Comparison of ENCODE assay signal across 9 cellular contexts in the genomic region with DNA sequence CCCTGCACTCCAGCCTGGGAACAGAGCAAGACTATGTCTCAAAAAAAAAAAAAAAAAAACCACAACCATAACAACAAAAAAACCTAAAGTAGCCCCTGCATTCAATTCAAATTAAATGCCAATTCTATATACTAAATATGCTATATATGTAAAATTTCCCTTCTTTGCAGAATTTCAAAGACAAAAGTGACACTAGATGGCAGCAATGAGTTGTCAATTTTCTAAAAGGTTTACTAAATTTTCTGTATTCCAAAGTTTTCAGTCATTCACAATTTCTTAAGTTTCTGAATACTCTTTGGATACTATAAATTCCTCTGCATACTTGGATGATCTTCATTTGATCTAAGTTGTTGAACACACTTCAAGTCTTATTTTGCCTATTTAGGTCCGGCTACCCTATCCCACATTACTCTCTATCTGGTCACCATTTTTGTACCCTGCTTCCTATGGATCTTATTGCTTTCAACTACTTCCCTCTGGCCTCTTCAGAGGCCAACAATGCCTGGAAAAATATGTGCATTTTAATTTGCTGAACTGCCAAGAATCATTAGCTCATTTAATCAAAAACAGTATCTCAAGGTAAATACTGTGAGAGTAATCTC. TPM values are rescaled to one million over a fixed set of nuclear protein-coding genes. Genes with fewer than 3 reads are reported as not detected.
DNase-seq lines count a peak whose midpoint lies in the region; ATAC-seq and TF ChIP-seq lines count a peak whose summit lies in the region.
"Had no signal": no experiment of that assay in that cellular context is flagged by ENCODE, and none has a peak within 500 bp of the region (broad histone marks: within the 10 kb centered on the region; RNA-seq: fewer than 3 reads in every experiment).

No MANE protein-coding gene starts in this region.

- peaks cover 0 to 1% of the 10 kb centered on the region in 2 donors for H3K36me3 ChIP-seq in body of pancreas (replicated peaks in 1 of 2; ENCODE audit: insufficient read depth in 1 of 2, low read depth in 2 of 2)

- H3K27me3 Mint-ChIP-seq in natural killer cell (ENCODE audit: low read depth in 2 of 2), result no peaks in the 10 kb centered on the region

- H3K27ac ChIP-seq in body of pancreas, result no peak overlapping the region

- no peak overlapping the region for H3K4me3 Mint-ChIP-seq in natural killer cell

- TF ChIP-seq CTCF in body of pancreas (IDR thresholded peaks at IDR 0.05), result peak in 6 of 7 experiments; percentile 26 to 53 (median 32)
- TF ChIP-seq CTCF in natural killer cell (IDR thresholded peaks at IDR 0.05), result peak; percentile 70

- H3K9me3 Mint-ChIP-seq in natural killer cell, result no peaks in the 10 kb centered on the region

- ATAC-seq in body of pancreas (no peak), natural killer cell (peak in 1 of 3 donors; percentile 29)

- no peaks in the 10 kb centered on the region for H3K9me3 ChIP-seq in body of pancreas

- peaks cover 70% of the 10 kb centered on the region for H3K4me1 ChIP-seq in body of pancreas

- peak; percentile 26 for DNase-seq in DMS114 treated with DMSO at 0.1 percent for 48 hours (lab: John Stamatoyannopoulos, UW; ENCODE audit: unreplicated experiment)
- DNase-seq in LHCN-M2 (ENCODE audit: low read depth), result peak; percentile 31
- no peak for DNase-seq in body of pancreas
- no peak for DNase-seq in natural killer cell
- DNase-seq in NCI-H1092 treated with DMSO at 0.1 percent for 48 hours (lab: John Stamatoyannopoulos, UW), result no peak
- no peak for DNase-seq in GF-D8 (lab: John Stamatoyannopoulos, UW)
- no peak for DNase-seq in activated CD8-positive, alpha-beta memory T cell treated with anti-CD3 and anti-CD28 coated beads, Interleukin-2, amount 50 U/mL, for 4 hours
- DNase-seq in NCI-H2081 treated with DMSO at 0.1 percent for 48 hours (lab: John Stamatoyannopoulos, UW), result no peak
- DNase-seq: activated CD4-positive, alpha-beta T cell treated with anti-CD3 and anti-CD28 coated beads for 1 hour had no signal

- no peak for TF ChIP-seq POLR2A in body of pancreas (IDR thresholded peaks at IDR 0.05)

- H3K4me3 ChIP-seq in body of pancreas, result no peak overlapping the region

- no peaks in the 10 kb centered on the region for H3K36me3 Mint-ChIP-seq in natural killer cell

- no peaks in the 10 kb centered on the region for H3K27me3 ChIP-seq in body of pancreas

- 77 to 80% methylated on average over 1 of the region's 1 CpG for WGBS in body of pancreas, 2 donors

- H3K27ac Mint-ChIP-seq in natural killer cell, result peak overlapping the region; percentile 53 to 83

- intact Hi-C loops in body of pancreas (cut with DNase I) (no loop called here), natural killer cell (cut with micrococcal nuclease) (no loop called here)

- peaks cover 62 to 65% of the 10 kb centered on the region in 2 donors for H3K4me1 Mint-ChIP-seq in natural killer cell

RNA-seq across cellular contexts. Expression of gene HNRNPC, which starts 27.9 kb away (rescaled TPM):
- 877 and 1,010 TPM in 2 replicates for total RNA-seq in LHCN-M2 (2014; rRNA removed)
- polyA plus RNA-seq in LHCN-M2 (2012), result 512 TPM
- 100 to 1,000 TPM; 245 to 251 TPM for total RNA-seq in body of pancreas
- total RNA-seq in natural killer cell, result 100 to 1,000 TPM; 501 to 547 (median 515) TPM

RNA-seq across cellular contexts. Expression of gene RPGRIP1, which starts 38.6 kb away (rescaled TPM):
- total RNA-seq in LHCN-M2 (2014; rRNA removed) (not detected in 2 replicates), body of pancreas (not detected), natural killer cell (under 1 TPM in 2 of 3 donors, not detected in 1; 0.68 to 0.85 TPM)
- polyA plus RNA-seq in LHCN-M2 (2012), result not detected

Comparison
In these comparisons a context has a peak if more than half of its experiments do, and no peak if none do; other contexts are left out.
1. DNase-seq: peak in DMS114 treated with DMSO at 0.1 percent for 48 hours (single experiment) and LHCN-M2 (single experiment); none in body of pancreas (0 of 4), natural killer cell (single experiment), NCI-H1092 treated with DMSO at 0.1 percent for 48 hours (single experiment), GF-D8 (single experiment), activated CD8-positive, alpha-beta memory T cell treated with anti-CD3 and anti-CD28 coated beads, Interleukin-2, amount 50 U/mL, for 4 hours (single experiment) and NCI-H2081 treated with DMSO at 0.1 percent for 48 hours (single experiment).